ENCODE assay signal across 10 cellular contexts in the genomic region with DNA sequence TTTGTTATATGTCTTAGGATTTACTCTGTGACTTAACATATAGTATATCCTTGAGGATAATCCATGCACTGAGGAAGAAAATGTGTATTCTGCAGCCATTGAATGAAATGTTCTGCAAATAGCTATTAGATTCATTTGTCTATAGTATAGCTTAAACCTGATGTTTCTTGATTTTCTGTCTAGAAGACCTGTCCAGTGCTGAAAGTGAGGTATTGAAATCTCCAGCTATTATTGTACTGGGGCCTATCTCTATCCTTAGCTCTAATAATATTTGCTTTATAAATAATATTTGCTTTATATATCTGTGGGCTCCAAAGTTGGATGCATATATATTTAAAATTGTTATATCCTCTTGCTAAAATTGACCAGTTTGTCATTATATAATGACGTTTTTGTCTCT. TPM values are rescaled to one million over a fixed set of nuclear protein-coding genes. Genes with fewer than 3 reads are reported as not detected.
"Had no signal": no experiment of that assay in that cellular context is flagged by ENCODE, and none has a peak within 500 bp of the region (broad histone marks: within the 10 kb centered on the region; RNA-seq: fewer than 3 reads in every experiment).

No MANE protein-coding gene starts in this region.

- FAIRE-seq: HepG2, HTR-8/SVneo, K562 had no signal

- H3K36me3 Mint-ChIP-seq: IgD-negative memory B cell had no signal

- DNase-seq: IMR-90, KBM-7, KG1 had no signal

- H3K4me3 Mint-ChIP-seq: IgD-negative memory B cell had no signal

- H3K27me3 Mint-ChIP-seq: IgD-negative memory B cell had no signal

- H3K4me3 ChIP-seq: K562 had no signal

- H3K27ac Mint-ChIP-seq: IgD-negative memory B cell had no signal

- H3K27ac ChIP-seq: HL-60 had no signal

- ATAC-seq: HepG2, K562 had no signal

RNA-seq across cellular contexts. Expression of gene MAGEC3, which starts 26.7 kb away (rescaled TPM):
- total RNA-seq: HepG2, HT-29, HT1080, IMR-90 had no signal
- polyA plus RNA-seq: HepG2, IgD-negative memory B cell, IMR-90 had no signal
